8 cellular contexts compared by ENCODE assay signal in the genomic region with DNA sequence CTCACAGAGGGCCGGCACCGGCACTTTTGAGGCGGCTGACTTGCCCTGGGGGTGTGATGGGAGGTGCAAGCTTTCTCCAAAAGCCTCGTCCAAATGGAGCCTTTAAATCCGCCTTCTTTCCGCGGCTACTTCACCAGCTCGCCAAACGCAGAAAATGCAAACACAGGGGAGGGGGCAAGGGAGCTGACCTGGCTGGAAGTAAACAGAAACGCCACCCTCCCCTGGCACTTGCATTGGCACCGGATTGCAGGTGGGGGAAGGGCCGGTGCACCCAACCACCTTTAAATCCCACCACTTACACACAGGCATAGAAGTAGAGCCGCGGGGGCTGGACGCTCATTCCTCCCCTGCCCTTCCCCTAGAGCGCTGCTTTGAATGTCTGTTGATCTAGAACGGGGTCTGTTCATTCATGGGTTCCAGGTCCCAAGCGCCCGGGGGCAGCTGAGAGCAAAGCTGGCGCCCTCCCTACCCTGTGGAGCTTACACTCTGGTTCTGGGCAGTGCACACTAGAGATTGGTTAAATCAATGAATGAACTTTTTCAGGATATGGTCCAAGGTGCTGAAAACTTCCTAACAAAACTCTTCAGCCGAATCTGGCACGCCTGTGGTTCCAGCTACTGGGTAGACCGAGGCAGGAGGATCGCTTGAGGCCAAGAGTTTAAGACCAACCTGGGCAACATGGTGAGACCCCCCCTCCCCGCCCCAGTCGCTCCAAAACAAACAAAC. TPM values are rescaled to one million over a fixed set of nuclear protein-coding genes. Genes with fewer than 3 reads are reported as not detected.
A peak's percentile ranks its signal among the peaks of the same experiment; 100 is the strongest.
DNase-seq lines count a peak whose midpoint lies in the region; FAIRE-seq and TF ChIP-seq lines count a peak whose summit lies in the region.
"Not testable (repeated sequence)": the region's sequence is repeated elsewhere in the genome, so short reads cannot be mapped to it uniquely, and the experiment has no call there.

No MANE protein-coding gene starts in this region.

- H3K9ac ChIP-seq in KMS-11: not testable (repeated sequence)
- peak overlapping the region; percentile 60 for H3K9ac ChIP-seq in astrocyte (ENCODE audit: low read length)

- H3K4me3 ChIP-seq in CD4-positive, alpha-beta memory T cell (ENCODE audit: low read length in 2 of 2): peak overlapping the region; percentile 34 to 73
- not testable (repeated sequence) for H3K4me3 ChIP-seq in KMS-11 (IDR thresholded peaks at IDR 0.05; ENCODE audit: insufficient read depth, low read depth, low read length); astrocyte (ENCODE audit: insufficient read depth, low read depth, low read length)
- H3K4me3 ChIP-seq in epithelial cell of proximal tubule (ENCODE audit: low read depth, low read length) (peak overlapping the region; percentile 59), neutrophil (ENCODE audit: low read depth in 1 of 2, low read length in 1 of 2) (peak overlapping the region; percentile 66 to 79), suprapubic skin (peak overlapping the region; percentile 50)

- POLR2A ChIA-PET in CD4-positive, alpha-beta memory T cell (lab: Charles Lee; ENCODE audit: partially characterized antibody): interaction anchor here (0.6 to 1.4 kb wide), 3 partner anchors 93 to 110 kb away, joined by 3 to 4 read pairs (median 4); a partner anchor contains a TSS

- intact Hi-C loops in CD4-positive, alpha-beta memory T cell (cut with micrococcal nuclease): loop anchor here (1.0 to 5.0 kb wide), 2 partner anchors 105 to 144 kb away; no protein-coding TSS in a partner anchor

- TF ChIP-seq EP300 in suprapubic skin (IDR thresholded peaks at IDR 0.05): not testable (repeated sequence)

- H3K4me2 ChIP-seq in KMS-11: peak overlapping the region; percentile 54
- H3K4me2 ChIP-seq in astrocyte (ENCODE audit: low read length): peak overlapping the region; percentile 86

- H3K9me3 ChIP-seq in CD4-positive, alpha-beta memory T cell (ENCODE audit: control insufficient read depth in 1 of 2, low read length in 2 of 2); astrocyte (ENCODE audit: insufficient read depth, low read depth, low read length); neutrophil; suprapubic skin: not testable (repeated sequence)

- CTCF ChIA-PET in CD4-positive, alpha-beta memory T cell (lab: Charles Lee; ENCODE audit: partially characterized antibody): not testable (repeated sequence)

- H3K36me3 ChIP-seq in CD4-positive, alpha-beta memory T cell (ENCODE audit: insufficient read depth, low read length); KMS-11 (ENCODE audit: insufficient read depth); astrocyte (ENCODE audit: insufficient read depth, low read length); neutrophil; suprapubic skin: not testable (repeated sequence)

- H3K27ac ChIP-seq in CD4-positive, alpha-beta memory T cell (ENCODE audit: low read depth, low read length): peak overlapping the region; percentile 49
- not testable (repeated sequence) for H3K27ac ChIP-seq in KMS-11; astrocyte (ENCODE audit: low read depth, low read length); neutrophil; suprapubic skin

- peak overlapping the region in 5 of 7 donors; percentile 53 to 96 (median 89) for H3K27ac Mint-ChIP-seq in CD4-positive, alpha-beta memory T cell
- peak overlapping the region; percentile 78 for H3K27ac Mint-ChIP-seq in T-helper 1 cell treated with Interleukin-12 subunit alpha and Interleukin-12 subunit beta and Interleukin-4 antibody, amounts not matched to agents 30 μg/mL and 1 μg/mL, for 36 hours
- H3K27ac Mint-ChIP-seq in astrocyte (ENCODE audit: unreplicated experiment): not testable (repeated sequence)

- not testable (repeated sequence) for H4K20me1 ChIP-seq in KMS-11 (ENCODE audit: insufficient read depth)
- peaks cover 32% of the 10 kb centered on the region for H4K20me1 ChIP-seq in astrocyte (ENCODE audit: insufficient read depth, low read length)

- TF ChIP-seq POLR2A in suprapubic skin (IDR thresholded peaks at IDR 0.05): not testable (repeated sequence)

- H3K36me3 Mint-ChIP-seq in CD4-positive, alpha-beta memory T cell: peaks cover 0 to 10% of the 10 kb centered on the region in 2 donors
- not testable (repeated sequence) for H3K36me3 Mint-ChIP-seq in T-helper 1 cell treated with Interleukin-12 subunit alpha and Interleukin-12 subunit beta and Interleukin-4 antibody, amounts not matched to agents 30 μg/mL and 1 μg/mL, for 36 hours (ENCODE audit: low read depth); astrocyte (ENCODE audit: low read depth, unreplicated experiment)

- not testable (repeated sequence) for H3K27me3 Mint-ChIP-seq in CD4-positive, alpha-beta memory T cell; astrocyte (ENCODE audit: low read depth, unreplicated experiment)
- peaks cover 57% of the 10 kb centered on the region for H3K27me3 Mint-ChIP-seq in T-helper 1 cell treated with Interleukin-12 subunit alpha and Interleukin-12 subunit beta and Interleukin-4 antibody, amounts not matched to agents 30 μg/mL and 1 μg/mL, for 36 hours (ENCODE audit: low read depth)

- H3K27me3 ChIP-seq in CD4-positive, alpha-beta memory T cell (ENCODE audit: insufficient read depth, low read length); KMS-11 (ENCODE audit: insufficient read depth, low read depth); astrocyte (ENCODE audit: insufficient read depth, low read length); suprapubic skin: not testable (repeated sequence)
- H3K27me3 ChIP-seq in neutrophil: peaks cover 86% of the 10 kb centered on the region

- H3K9me3 Mint-ChIP-seq in CD4-positive, alpha-beta memory T cell; T-helper 1 cell treated with Interleukin-12 subunit alpha and Interleukin-12 subunit beta and Interleukin-4 antibody, amounts not matched to agents 30 μg/mL and 1 μg/mL, for 36 hours; astrocyte (ENCODE audit: unreplicated experiment): not testable (repeated sequence)

- H3K4me1 ChIP-seq in CD4-positive, alpha-beta memory T cell (ENCODE audit: insufficient read depth, low read length): peaks cover 57% of the 10 kb centered on the region
- H3K4me1 ChIP-seq in KMS-11 (ENCODE audit: low read depth, poor library complexity, severe bottlenecking): not testable (repeated sequence)
- H3K4me1 ChIP-seq in astrocyte (ENCODE audit: insufficient read depth, low read length): peaks cover 26% of the 10 kb centered on the region
- H3K4me1 ChIP-seq in neutrophil (ENCODE audit: control insufficient read depth in 1 of 2, insufficient read depth in 1 of 2, low read depth in 1 of 2, low read length in 1 of 2): peaks cover 22 to 29% of the 10 kb centered on the region in 2 experiments
- H3K4me1 ChIP-seq in suprapubic skin: peaks cover 39% of the 10 kb centered on the region

- H2AFZ ChIP-seq in KMS-11 (ENCODE audit: low read depth) (peak overlapping the region; percentile 83), astrocyte (ENCODE audit: low read depth, low read length) (peak overlapping the region; percentile 47)

- not testable (repeated sequence) for FAIRE-seq in astrocyte (lab: Jason Lieb, UNC)

- H3K4me1 Mint-ChIP-seq in CD4-positive, alpha-beta memory T cell: peaks cover 31 to 68% (median 45%) of the 10 kb centered on the region in 4 donors
- H3K4me1 Mint-ChIP-seq in T-helper 1 cell treated with Interleukin-12 subunit alpha and Interleukin-12 subunit beta and Interleukin-4 antibody, amounts not matched to agents 30 μg/mL and 1 μg/mL, for 36 hours (ENCODE audit: low read depth): peaks cover 24% of the 10 kb centered on the region
- peaks cover 23% of the 10 kb centered on the region for H3K4me1 Mint-ChIP-seq in astrocyte (ENCODE audit: low read depth, unreplicated experiment)

- not testable (repeated sequence) for H3K79me2 ChIP-seq in KMS-11 (ENCODE audit: insufficient read depth, low read depth)
- peaks cover 33% of the 10 kb centered on the region for H3K79me2 ChIP-seq in astrocyte (ENCODE audit: insufficient read depth, low read length)

- 33% methylated on average over 23 of the region's 26 CpGs for WGBS in suprapubic skin

- not testable (repeated sequence) for DNase-seq in CD4-positive, alpha-beta memory T cell; epithelial cell of proximal tubule (ENCODE audit: low read depth); suprapubic skin (ENCODE audit: low spot score in 2 of 2)
- DNase-seq in astrocyte (ENCODE audit: low read depth): peak; percentile 18
- DNase-seq in left kidney (ENCODE audit: low read depth, low spot score): peak; percentile 54

- H3K4me3 Mint-ChIP-seq in CD4-positive, alpha-beta memory T cell: peak overlapping the region; percentile 81 to 98 (median 92)
- H3K4me3 Mint-ChIP-seq in T-helper 1 cell treated with Interleukin-12 subunit alpha and Interleukin-12 subunit beta and Interleukin-4 antibody, amounts not matched to agents 30 μg/mL and 1 μg/mL, for 36 hours: peak overlapping the region; percentile 86
- peak overlapping the region; percentile 75 for H3K4me3 Mint-ChIP-seq in astrocyte (ENCODE audit: unreplicated experiment)

- not testable (repeated sequence) for TF ChIP-seq CTCF in KMS-11 (conservative IDR thresholded peaks at IDR 0.05; ENCODE audit: low read depth, low read length); astrocyte (IDR thresholded peaks at IDR 0.05; ENCODE audit: insufficient read depth, low read depth, low read length); epithelial cell of proximal tubule (conservative IDR thresholded peaks at IDR 0.05; ENCODE audit: low read depth, low read length); neutrophil (IDR thresholded peaks at IDR 0.05); suprapubic skin (IDR thresholded peaks at IDR 0.05)

RNA-seq across cellular contexts. Expression of a gene that starts 0.9 kb away (rescaled TPM):
- 10 to 100 TPM; 22.7 to 25.1 TPM for total RNA-seq in CD4-positive, alpha-beta memory T cell
- 1 to 10 TPM in 1 of 2 donors, under 1 TPM in 1; 0.21 to 1.1 TPM for polyA plus RNA-seq in CD4-positive, alpha-beta memory T cell
- total RNA-seq in astrocyte (19.0 and 19.2 TPM in 2 replicates), epithelial cell of proximal tubule (9.9 and 11.8 TPM in 2 replicates), suprapubic skin (10 to 100 TPM; 21.8 to 64.0 (median 28.8) TPM)
